Comparison of ENCODE assay signal across 35 cellular contexts in the genomic region with DNA sequence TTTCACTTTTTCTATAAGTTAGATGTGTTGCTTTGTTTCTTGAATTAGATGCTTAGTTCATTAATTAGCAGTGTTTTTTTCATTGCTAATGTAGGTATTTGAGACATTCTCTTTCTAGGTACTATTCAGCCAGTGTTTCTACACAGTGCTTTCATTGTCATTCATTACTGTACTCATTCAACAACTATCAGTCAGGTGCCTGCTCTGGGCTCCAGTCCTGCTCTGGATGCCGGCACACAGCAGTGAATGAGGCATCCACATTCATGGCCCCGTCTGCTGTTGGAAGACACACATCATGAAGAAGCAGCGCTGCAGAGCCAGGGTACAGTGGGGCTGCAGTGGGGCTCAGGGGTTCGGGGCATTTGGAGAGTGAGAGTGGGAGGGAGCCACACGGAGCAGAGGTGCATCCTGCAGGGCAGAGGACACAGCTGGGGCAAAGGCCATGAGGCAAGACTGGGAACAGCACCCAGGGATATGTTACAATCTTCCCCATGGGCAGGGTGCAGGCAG.
"Had no signal": no experiment of that assay in that cellular context is flagged by ENCODE, and none has a peak within 500 bp of the region (broad histone marks: within the 10 kb centered on the region; RNA-seq: fewer than 3 reads in every experiment).

No MANE protein-coding gene starts in this region.

- H3K4me3 Mint-ChIP-seq: activated CD4-positive, alpha-beta memory T cell treated with anti-CD3 and anti-CD28 coated beads for 36 hours; activated CD4-positive, alpha-beta T cell treated with anti-CD3 and anti-CD28 coated beads for 36 hours; activated CD4-positive, alpha-beta T cell treated with anti-CD3 and anti-CD28 coated beads, Interleukin-2, amount 10 ng/mL, durations not matched to agents 24 days and 14 days; activated CD8-positive, alpha-beta memory T cell treated with anti-CD3 and anti-CD28 coated beads, Interleukin-2, amount 10 ng/mL, durations not matched to agents 7 days and 5 days; activated CD8-positive, alpha-beta T cell treated with anti-CD3 and anti-CD28 coated beads, Interleukin-2, amount 10 ng/mL, durations not matched to agents 7 days and 5 days; activated naive CD4-positive, alpha-beta T cell treated with anti-CD3 and anti-CD28 coated beads for 36 hours; activated naive CD4-positive, alpha-beta T cell treated with anti-CD3 and anti-CD28 coated beads, Interleukin-2, amount 50 U/mL, for 24 hours; activated naive CD8-positive, alpha-beta T cell treated with anti-CD3 and anti-CD28 coated beads for 36 hours; activated naive CD8-positive, alpha-beta T cell treated with anti-CD3 and anti-CD28 coated beads, Interleukin-2, amount 50 U/mL, for 24 hours; activated T-helper 1 cell treated with anti-CD3 and anti-CD28 coated beads, Interleukin-12 subunit alpha, Interleukin-12 subunit beta, Interleukin-2, Interleukin-4 antibody, amounts not matched to agents 30 ng/mL and 10 ng/mL and 1 ng/mL, durations not matched to agents 14 hours and 24 hours and 36 hours; brain; T-helper 17 cell; T-helper 2 cell treated with Interferon-gamma antibody and Interleukin-4, amounts not matched to agents 5 μg/mL and 100 μg/mL, for 36 hours had no signal

- H3K4me3 ChIP-seq: adrenal gland, breast epithelium, cardiac muscle cell, colonic mucosa, esophagus squamous epithelium, gastroesophageal sphincter, heart right ventricle had no signal

- H3K9me3 Mint-ChIP-seq: activated CD4-positive, alpha-beta T cell treated with anti-CD3 and anti-CD28 coated beads, Interleukin-2, amount 10 ng/mL, durations not matched to agents 24 days and 14 days; activated naive CD4-positive, alpha-beta T cell treated with anti-CD3 and anti-CD28 coated beads, Interleukin-2, amount 50 U/mL, for 24 hours; activated naive CD8-positive, alpha-beta T cell treated with anti-CD3 and anti-CD28 coated beads, Interleukin-2, amount 50 U/mL, for 24 hours; activated T-helper 1 cell treated with anti-CD3 and anti-CD28 coated beads, Interleukin-12 subunit alpha, Interleukin-12 subunit beta, Interleukin-2, Interleukin-4 antibody, amounts not matched to agents 30 ng/mL and 10 ng/mL and 1 ng/mL, durations not matched to agents 14 hours and 24 hours and 36 hours; activated T-helper 2 cell treated with anti-CD3 and anti-CD28 coated beads, Interferon-gamma antibody, Interleukin-2, Interleukin-4, amounts not matched to agents 10 μg/mL and 5 μg/mL and 100 μg/mL, durations not matched to agents 14 hours and 24 hours and 36 hours; T-helper 2 cell treated with Interferon-gamma antibody and Interleukin-4, amounts not matched to agents 5 μg/mL and 100 μg/mL, for 36 hours had no signal

- H3K9me3 ChIP-seq: adrenal gland, breast epithelium, colonic mucosa, esophagus squamous epithelium had no signal

- H3K36me3 ChIP-seq: adrenal gland, breast epithelium, cardiac muscle cell, colonic mucosa, esophagus squamous epithelium, gastroesophageal sphincter, heart right ventricle, WERI-Rb-1 had no signal

- H3K27ac ChIP-seq: adrenal gland, breast epithelium, cardiac muscle cell, colonic mucosa, esophagus squamous epithelium, gastroesophageal sphincter, heart right ventricle, WERI-Rb-1 had no signal

- H3K27me3 Mint-ChIP-seq: activated CD4-positive, alpha-beta memory T cell treated with anti-CD3 and anti-CD28 coated beads for 36 hours; activated CD4-positive, alpha-beta T cell treated with anti-CD3 and anti-CD28 coated beads for 36 hours; activated CD4-positive, alpha-beta T cell treated with anti-CD3 and anti-CD28 coated beads, Interleukin-2, amount 10 ng/mL, durations not matched to agents 24 days and 14 days; activated CD8-positive, alpha-beta memory T cell treated with anti-CD3 and anti-CD28 coated beads, Interleukin-2, amount 10 ng/mL, durations not matched to agents 7 days and 5 days; activated naive CD8-positive, alpha-beta T cell treated with anti-CD3 and anti-CD28 coated beads for 36 hours; activated naive CD8-positive, alpha-beta T cell treated with anti-CD3 and anti-CD28 coated beads, Interleukin-2, amount 50 U/mL, for 24 hours; T-helper 17 cell had no signal

- ATAC-seq: activated CD4-positive, alpha-beta T cell treated with anti-CD3 and anti-CD28 coated beads for 36 hours; activated CD8-positive, alpha-beta memory T cell treated with anti-CD3 and anti-CD28 coated beads, Interleukin-2, amount 10 ng/mL, durations not matched to agents 7 days and 5 days; activated CD8-positive, alpha-beta T cell treated with anti-CD3 and anti-CD28 coated beads, Interleukin-2, amount 10 ng/mL, durations not matched to agents 7 days and 5 days; gastroesophageal sphincter; heart right ventricle; T-helper 17 cell had no signal

- H3K27ac Mint-ChIP-seq: activated CD4-positive, alpha-beta memory T cell treated with anti-CD3 and anti-CD28 coated beads for 36 hours; activated CD4-positive, alpha-beta T cell treated with anti-CD3 and anti-CD28 coated beads for 36 hours; activated CD4-positive, alpha-beta T cell treated with anti-CD3 and anti-CD28 coated beads, Interleukin-2, amount 10 ng/mL, durations not matched to agents 24 days and 14 days; activated CD8-positive, alpha-beta memory T cell treated with anti-CD3 and anti-CD28 coated beads, Interleukin-2, amount 10 ng/mL, durations not matched to agents 7 days and 5 days; activated CD8-positive, alpha-beta T cell treated with anti-CD3 and anti-CD28 coated beads, Interleukin-2, amount 10 ng/mL, durations not matched to agents 7 days and 5 days; activated naive CD4-positive, alpha-beta T cell treated with anti-CD3 and anti-CD28 coated beads for 36 hours; activated naive CD4-positive, alpha-beta T cell treated with anti-CD3 and anti-CD28 coated beads, Interleukin-2, amount 50 U/mL, for 24 hours; activated naive CD8-positive, alpha-beta T cell treated with anti-CD3 and anti-CD28 coated beads for 36 hours; activated naive CD8-positive, alpha-beta T cell treated with anti-CD3 and anti-CD28 coated beads, Interleukin-2, amount 50 U/mL, for 24 hours; activated T-helper 1 cell treated with anti-CD3 and anti-CD28 coated beads, Interleukin-12 subunit alpha, Interleukin-12 subunit beta, Interleukin-2, Interleukin-4 antibody, amounts not matched to agents 30 ng/mL and 10 ng/mL and 1 ng/mL, durations not matched to agents 14 hours and 24 hours and 36 hours; activated T-helper 2 cell treated with anti-CD3 and anti-CD28 coated beads, Interferon-gamma antibody, Interleukin-2, Interleukin-4, amounts not matched to agents 10 μg/mL and 5 μg/mL and 100 μg/mL, durations not matched to agents 14 hours and 24 hours and 36 hours; T-helper 17 cell; T-helper 2 cell treated with Interferon-gamma antibody and Interleukin-4, amounts not matched to agents 5 μg/mL and 100 μg/mL, for 36 hours had no signal

- H3K4me1 ChIP-seq: adrenal gland, breast epithelium, colonic mucosa, gastroesophageal sphincter, heart right ventricle had no signal

- H3K27me3 ChIP-seq: adrenal gland, breast epithelium, cardiac muscle cell, colonic mucosa, esophagus squamous epithelium, gastroesophageal sphincter had no signal

- DNase-seq: activated CD4-positive, alpha-beta memory T cell treated with anti-CD3 and anti-CD28 coated beads for 36 hours; activated CD4-positive, alpha-beta T cell treated with anti-CD3 and anti-CD28 coated beads for 36 hours; activated CD4-positive, alpha-beta T cell treated with anti-CD3 and anti-CD28 coated beads, Interleukin-2, amount 10 ng/mL, durations not matched to agents 24 days and 14 days; activated CD4-positive, CD25-positive, alpha-beta regulatory T cell; activated CD4-positive, CD25-positive, alpha-beta regulatory T cell treated with anti-CD3 and anti-CD28 coated beads, Interleukin-2, amount 50 U/mL, for 72 hours; activated CD8-positive, alpha-beta memory T cell treated with anti-CD3 and anti-CD28 coated beads, Interleukin-2, amount 10 ng/mL, durations not matched to agents 7 days and 5 days; activated CD8-positive, alpha-beta memory T cell treated with anti-CD3 and anti-CD28 coated beads, Interleukin-2, amount 50 U/mL, for 4 hours; activated CD8-positive, alpha-beta T cell treated with anti-CD3 and anti-CD28 coated beads, Interleukin-2, amount 10 ng/mL, durations not matched to agents 7 days and 5 days; activated effector memory CD4-positive, alpha-beta T cell treated with anti-CD3 and anti-CD28 coated beads, Interleukin-2, amount 50 U/mL, for 16 hours; activated naive CD4-positive, alpha-beta T cell treated with anti-CD3 and anti-CD28 coated beads for 36 hours; activated naive CD8-positive, alpha-beta T cell treated with anti-CD3 and anti-CD28 coated beads for 36 hours; activated naive CD8-positive, alpha-beta T cell treated with anti-CD3 and anti-CD28 coated beads, Interleukin-2, amount 50 U/mL, for 24 hours; activated T-cell treated with anti-CD3 and anti-CD28 coated beads, Interleukin-2, amount 50 U/mL, for 1 hour; activated T-cell treated with anti-CD3 and anti-CD28 coated beads, Interleukin-2, amount 50 U/mL, for 48 hours; adrenal gland; amygdala; central memory CD4-positive, alpha-beta T cell; cerebellar nuclear complex; colonic mucosa; effector CD8-positive, alpha-beta T cell; esophagus squamous epithelium; foreskin melanocyte; heart right ventricle; T-helper 1 cell; T-helper 17 cell; T1000; WERI-Rb-1 had no signal

- H3K4me1 Mint-ChIP-seq: activated CD4-positive, alpha-beta T cell treated with anti-CD3 and anti-CD28 coated beads for 36 hours; activated CD4-positive, alpha-beta T cell treated with anti-CD3 and anti-CD28 coated beads, Interleukin-2, amount 10 ng/mL, durations not matched to agents 24 days and 14 days; activated CD8-positive, alpha-beta memory T cell treated with anti-CD3 and anti-CD28 coated beads, Interleukin-2, amount 10 ng/mL, durations not matched to agents 7 days and 5 days; activated naive CD4-positive, alpha-beta T cell treated with anti-CD3 and anti-CD28 coated beads, Interleukin-2, amount 50 U/mL, for 24 hours; activated naive CD8-positive, alpha-beta T cell treated with anti-CD3 and anti-CD28 coated beads for 36 hours; activated naive CD8-positive, alpha-beta T cell treated with anti-CD3 and anti-CD28 coated beads, Interleukin-2, amount 50 U/mL, for 24 hours; T-helper 17 cell had no signal

- H3K36me3 Mint-ChIP-seq: activated CD4-positive, alpha-beta memory T cell treated with anti-CD3 and anti-CD28 coated beads for 36 hours; activated CD8-positive, alpha-beta memory T cell treated with anti-CD3 and anti-CD28 coated beads, Interleukin-2, amount 10 ng/mL, durations not matched to agents 7 days and 5 days; activated naive CD4-positive, alpha-beta T cell treated with anti-CD3 and anti-CD28 coated beads, Interleukin-2, amount 50 U/mL, for 24 hours; activated naive CD8-positive, alpha-beta T cell treated with anti-CD3 and anti-CD28 coated beads for 36 hours; brain had no signal
